7 cellular contexts compared by ENCODE assay signal in the genomic region with DNA sequence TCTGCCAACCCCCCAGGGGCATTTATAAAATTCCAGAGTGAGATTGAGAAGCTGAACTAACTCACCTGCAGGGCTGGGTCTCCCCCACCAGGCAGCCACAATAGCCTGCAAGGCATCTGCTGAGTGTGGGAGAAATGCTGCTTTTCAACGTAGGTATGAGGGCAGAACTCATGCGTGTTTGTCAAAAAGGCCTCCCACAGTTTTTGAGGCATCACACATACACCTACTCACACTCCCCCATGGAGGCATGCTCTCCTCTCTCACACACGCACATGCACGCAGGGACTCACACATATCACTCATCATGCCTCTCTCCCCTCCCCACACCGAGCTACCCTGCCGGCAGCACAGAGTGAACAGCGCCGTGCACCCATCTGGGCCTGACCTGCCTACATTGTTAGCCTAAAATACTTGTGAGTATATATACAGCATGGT.
DNase-seq lines count a peak whose midpoint lies in the region; ATAC-seq and FAIRE-seq lines count a peak whose summit lies in the region.

No MANE protein-coding gene starts in this region.

- H3K27ac Mint-ChIP-seq in activated T-cell treated with anti-CD3 and anti-CD28 coated beads, Interleukin-2, amount 50 U/mL, for 24 hours, result peak overlapping the region; percentile 85

- peak; percentile 44 for ATAC-seq in GM19468 (IDR thresholded peaks at IDR 0.05; ENCODE audit: extremely low read depth, unreplicated experiment)
- peak; percentile 80 for ATAC-seq in HG03432 (IDR thresholded peaks at IDR 0.05; ENCODE audit: unreplicated experiment)

- H3K27me3 Mint-ChIP-seq in activated T-cell treated with anti-CD3 and anti-CD28 coated beads, Interleukin-2, amount 50 U/mL, for 24 hours, result no peaks in the 10 kb centered on the region

- H3K36me3 ChIP-seq in small intestine (ENCODE audit: control insufficient read depth in 2 of 2, insufficient read depth in 2 of 2, low read length in 2 of 2), result no peaks in the 10 kb centered on the region

- peaks cover 2% of the 10 kb centered on the region for H3K9me3 Mint-ChIP-seq in activated T-cell treated with anti-CD3 and anti-CD28 coated beads, Interleukin-2, amount 50 U/mL, for 24 hours

- H3K4me1 Mint-ChIP-seq in activated T-cell treated with anti-CD3 and anti-CD28 coated beads, Interleukin-2, amount 50 U/mL, for 24 hours (ENCODE audit: low read depth), result peaks cover 75% of the 10 kb centered on the region

- peaks cover 25% of the 10 kb centered on the region for H3K36me3 Mint-ChIP-seq in activated T-cell treated with anti-CD3 and anti-CD28 coated beads, Interleukin-2, amount 50 U/mL, for 24 hours (ENCODE audit: low read depth)

- H3K4me3 ChIP-seq in small intestine (ENCODE audit: low read depth in 1 of 2, low read length in 2 of 2), result no peak overlapping the region

- WGBS in small intestine, 3 donors, result 72 to 76% (median 72%) methylated on average over 8 of the region's 8 CpGs

- H3K4me1 ChIP-seq in small intestine (ENCODE audit: control insufficient read depth in 2 of 2, insufficient read depth in 1 of 2, low read depth in 1 of 2, low read length in 1 of 2), result no peaks in the 10 kb centered on the region

- peak overlapping the region; percentile 64 for H3K4me3 Mint-ChIP-seq in activated T-cell treated with anti-CD3 and anti-CD28 coated beads, Interleukin-2, amount 50 U/mL, for 24 hours

- no peaks in the 10 kb centered on the region for H3K9me3 ChIP-seq in small intestine (ENCODE audit: control insufficient read depth, low read depth)

- peak overlapping the region; percentile 72 to 84 for H3K27ac ChIP-seq in small intestine (ENCODE audit: low read depth in 1 of 2, low read length in 1 of 2)

- DNase-seq in activated T-cell treated with anti-CD3 and anti-CD28 coated beads, Interleukin-2, amount 50 U/mL, for 24 hours, result peak; percentile 78
- DNase-seq in small intestine (peak; percentile 5), retina (no peak), G401 (ENCODE audit: low spot score) (no peak), EL (no peak)

- in situ Hi-C loops in G401 (cut with HindIII; ENCODE audit: low sequenced_read_pairs), result no loop called here

- FAIRE-seq in small intestine (lab: Jason Lieb, UNC), result no peak

- no peaks in the 10 kb centered on the region for H3K27me3 ChIP-seq in small intestine (ENCODE audit: control insufficient read depth in 2 of 2, insufficient read depth in 2 of 2, low read length in 2 of 2)

Comparison
In these comparisons a context has a peak if more than half of its experiments do, and no peak if none do; other contexts are left out.
1. DNase-seq: peak in activated T-cell treated with anti-CD3 and anti-CD28 coated beads, Interleukin-2, amount 50 U/mL, for 24 hours (single experiment) and small intestine (single experiment); none in retina (single experiment), G401 (single experiment) and EL (single experiment).